ENCODE assay signal across 22 cellular contexts in the genomic region with DNA sequence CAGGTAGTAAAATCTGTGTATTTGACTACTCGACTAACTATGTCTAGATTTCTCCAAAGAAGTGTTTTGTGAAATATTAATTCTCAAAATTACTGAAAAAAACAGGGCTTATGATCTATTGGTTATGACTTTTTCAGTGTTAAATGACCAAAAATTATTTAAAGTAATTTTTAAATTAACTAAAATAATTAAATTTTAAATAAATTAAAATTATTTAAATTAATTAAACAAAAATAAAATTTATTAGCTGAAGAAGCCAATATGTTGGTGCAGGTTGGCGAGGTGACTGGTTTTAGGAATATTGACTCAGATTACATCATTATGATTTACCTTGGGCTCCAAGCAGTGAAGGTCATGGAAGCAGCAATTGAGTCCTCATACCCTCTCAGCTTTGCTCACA.
A peak's percentile ranks its signal among the peaks of the same experiment; 100 is the strongest.
DNase-seq lines count a peak whose midpoint lies in the region; ATAC-seq, FAIRE-seq and TF ChIP-seq lines count a peak whose summit lies in the region.
"Had no signal": no experiment of that assay in that cellular context is flagged by ENCODE, and none has a peak within 500 bp of the region (broad histone marks: within the 10 kb centered on the region; RNA-seq: fewer than 3 reads in every experiment).

No MANE protein-coding gene starts in this region.

- no peak overlapping the region for H3K4me3 ChIP-seq in kidney (ENCODE audit: low read length in 2 of 2)
- H3K4me3 ChIP-seq in CD8-positive, alpha-beta T cell (ENCODE audit: low read depth, low read length), result no peak overlapping the region
- H3K4me3 ChIP-seq: GM23338, HAP-1 had no signal

- H3K36me3 ChIP-seq in KOPT-K1 (ENCODE audit: insufficient read depth, low read length), result no peaks in the 10 kb centered on the region
- no peaks in the 10 kb centered on the region for H3K36me3 ChIP-seq in kidney (ENCODE audit: control insufficient read depth in 1 of 2, insufficient read depth in 2 of 2, low read length in 2 of 2)
- no peaks in the 10 kb centered on the region for H3K36me3 ChIP-seq in CD8-positive, alpha-beta T cell (ENCODE audit: insufficient read depth, low read length)
- H3K36me3 ChIP-seq: HAP-1 had no signal

- no peaks in the 10 kb centered on the region for H3K4me1 ChIP-seq in kidney (ENCODE audit: control insufficient read depth in 1 of 2, insufficient read depth in 1 of 2, low read depth in 1 of 2, low read length in 2 of 2)
- no peaks in the 10 kb centered on the region for H3K4me1 ChIP-seq in CD8-positive, alpha-beta T cell (ENCODE audit: insufficient read depth, low read length)
- H3K4me1 ChIP-seq: HAP-1 had no signal

- H3K27ac Mint-ChIP-seq in CD8-positive, alpha-beta T cell, result no peak overlapping the region
- H3K27ac Mint-ChIP-seq: GM23338, IgD-negative memory B cell had no signal

- no peaks in the 10 kb centered on the region for H3K9me3 Mint-ChIP-seq in CD8-positive, alpha-beta T cell
- H3K9me3 Mint-ChIP-seq: GM23338, IgD-negative memory B cell had no signal

- peaks cover 4% of the 10 kb centered on the region for H3K4me1 Mint-ChIP-seq in CD8-positive, alpha-beta T cell (ENCODE audit: low read depth)
- H3K4me1 Mint-ChIP-seq: IgD-negative memory B cell had no signal

- no peak overlapping the region for H3K9ac ChIP-seq in kidney (ENCODE audit: low read length in 2 of 2)

- no peak overlapping the region for H3K4me3 Mint-ChIP-seq in CD8-positive, alpha-beta T cell
- H3K4me3 Mint-ChIP-seq: GM23338, IgD-negative memory B cell had no signal

- FAIRE-seq in TTC549 (lab: Jason Lieb, UNC) (peak; percentile 80), kidney (lab: Jason Lieb, UNC) (peak; percentile 93)
- FAIRE-seq: GM18507, HTR-8/SVneo had no signal

- no peaks in the 10 kb centered on the region for H3K27me3 ChIP-seq in CD8-positive, alpha-beta T cell (ENCODE audit: insufficient read depth, low read length)

- TF ChIP-seq CTCF in kidney (IDR thresholded peaks at IDR 0.05; ENCODE audit: borderline replicate concordance, extremely low read depth, insufficient read depth), result no peak
- TF ChIP-seq CTCF in CD8-positive, alpha-beta T cell (IDR thresholded peaks at IDR 0.05), result no peak

- intact Hi-C loops in kidney (cut with DNase I), result no loop called here
- intact Hi-C loops in CD8-positive, alpha-beta T cell (cut with DNase I, micrococcal nuclease), result no loop called here

- H3K27me3 Mint-ChIP-seq in CD8-positive, alpha-beta T cell (ENCODE audit: low read depth), result no peaks in the 10 kb centered on the region
- H3K27me3 Mint-ChIP-seq: IgD-negative memory B cell had no signal

- no peak for ATAC-seq in CD8-positive, alpha-beta T cell
- no peak for ATAC-seq in GM18868 (IDR thresholded peaks at IDR 0.05; ENCODE audit: unreplicated experiment)
- ATAC-seq: GM23338, Right ventricle myocardium inferior had no signal

- CTCF ChIA-PET in CD8-positive, alpha-beta T cell (lab: Charles Lee), result interaction anchor here (1.9 to 2.9 kb wide), 2 partner anchors 8 to 12 kb away, joined by 4 to 19 read pairs; no protein-coding TSS in a partner anchor

- H3K27ac ChIP-seq in KOPT-K1 (ENCODE audit: low read depth, low read length, poor library complexity, severe bottlenecking), result peak overlapping the region; percentile 80
- H3K27ac ChIP-seq in kidney (ENCODE audit: low read depth in 2 of 2, low read length in 2 of 2), result no peak overlapping the region
- H3K27ac ChIP-seq in CD8-positive, alpha-beta T cell (ENCODE audit: low read depth, low read length), result no peak overlapping the region
- H3K27ac ChIP-seq: C4-2B had no signal

- POLR2A ChIA-PET in CD8-positive, alpha-beta T cell (lab: Charles Lee), result no interaction called here

- H3K9me3 ChIP-seq in KOPT-K1 (ENCODE audit: insufficient read depth, low read length, poor library complexity, severe bottlenecking) (no peaks in the 10 kb centered on the region), kidney (ENCODE audit: control insufficient read depth in 1 of 2, low read length in 2 of 2) (no peaks in the 10 kb centered on the region)
- H3K9me3 ChIP-seq in CD8-positive, alpha-beta T cell (ENCODE audit: low read length), result no peaks in the 10 kb centered on the region
- H3K9me3 ChIP-seq: HAP-1 had no signal

- no peaks in the 10 kb centered on the region for H3K36me3 Mint-ChIP-seq in CD8-positive, alpha-beta T cell
- H3K36me3 Mint-ChIP-seq: IgD-negative memory B cell had no signal

- DNase-seq in kidney, result no peak
- no peak for DNase-seq in CD8-positive, alpha-beta T cell
- DNase-seq in C1 segment of cervical spinal cord (lab: John Stamatoyannopoulos, UW), result no peak
- DNase-seq in hepatic stellate cell (ENCODE audit: low spot score), result no peak
- DNase-seq: AML-193, DMS53, GDM1, Karpas-422, NCI-H1694, NCI-H2081 treated with DMSO at 0.1 percent for 48 hours, NCI-H2171 treated with DMSO at 0.1 percent for 48 hours, NCI-H524 treated with DMSO at 0.1 percent for 48 hours had no signal
